Comparison of ENCODE assay signal across 19 cellular contexts in genomic region chr7:156022483-156023459, GRCh38.
"Had no signal": no experiment of that assay in that cellular context is flagged by ENCODE, and none has a peak within 500 bp of the region (broad histone marks: within the 10 kb centered on the region; RNA-seq: fewer than 3 reads in every experiment).

No MANE protein-coding gene starts in this region.

- H2AFZ ChIP-seq: parathyroid adenoma had no signal

- H3K9me3 Mint-ChIP-seq: dendritic cell treated with granulocyte-macrophage colony-stimulating factor and Interleukin-4, amounts not matched to agents 40 ng/mL and 50 ng/mL, for 4 days; mesothelial cell of epicardium; stimulated activated effector memory CD8-positive, alpha-beta T cell treated with anti-CD3 and anti-CD28 coated beads, Interleukin-12 subunit alpha, Interleukin-12 subunit beta, amount 100 ng/mL, for 72 hours had no signal

- H3K9ac ChIP-seq: parathyroid adenoma had no signal

- H3K4me1 ChIP-seq: heart left ventricle, parathyroid adenoma, psoas muscle, right lobe of liver, testis, tibial nerve had no signal

- H3K27me3 ChIP-seq: right lobe of liver, testis, tibial nerve had no signal

- H3K36me3 Mint-ChIP-seq: mesothelial cell of epicardium; natural killer cell; stimulated activated effector memory CD8-positive, alpha-beta T cell treated with anti-CD3 and anti-CD28 coated beads, Interleukin-12 subunit alpha, Interleukin-12 subunit beta, amount 100 ng/mL, for 72 hours had no signal

- H3K4me3 ChIP-seq: heart left ventricle, psoas muscle, right lobe of liver, testis, tibial nerve had no signal

- H3K27me3 Mint-ChIP-seq: dendritic cell treated with granulocyte-macrophage colony-stimulating factor and Interleukin-4, amounts not matched to agents 40 ng/mL and 50 ng/mL, for 4 days; stimulated activated naive CD8-positive, alpha-beta T cell treated with anti-CD3 and anti-CD28 coated beads, Interleukin-15, Interleukin-2, amounts not matched to agents 100 ng/mL and 50 ng/mL, for 24 hours had no signal

- H3K27ac Mint-ChIP-seq: dendritic cell treated with granulocyte-macrophage colony-stimulating factor and Interleukin-4, amounts not matched to agents 40 ng/mL and 50 ng/mL, for 4 days; mesothelial cell of epicardium; natural killer cell; stimulated activated effector memory CD8-positive, alpha-beta T cell treated with anti-CD3 and anti-CD28 coated beads, Interleukin-12 subunit alpha, Interleukin-12 subunit beta, amount 100 ng/mL, for 72 hours; stimulated activated naive CD8-positive, alpha-beta T cell treated with anti-CD3 and anti-CD28 coated beads, Interleukin-15, Interleukin-2, amounts not matched to agents 100 ng/mL and 50 ng/mL, for 24 hours had no signal

- H3K36me3 ChIP-seq: heart left ventricle, right lobe of liver, tibial nerve had no signal

- H3K4me3 Mint-ChIP-seq: dendritic cell treated with granulocyte-macrophage colony-stimulating factor and Interleukin-4, amounts not matched to agents 40 ng/mL and 50 ng/mL, for 4 days; mesothelial cell of epicardium; natural killer cell; neural crest cell; stimulated activated effector memory CD8-positive, alpha-beta T cell treated with anti-CD3 and anti-CD28 coated beads, Interleukin-12 subunit alpha, Interleukin-12 subunit beta, amount 100 ng/mL, for 72 hours; stimulated activated naive CD8-positive, alpha-beta T cell treated with anti-CD3 and anti-CD28 coated beads, Interleukin-15, Interleukin-2, amounts not matched to agents 100 ng/mL and 50 ng/mL, for 24 hours had no signal

- H3K9me3 ChIP-seq: heart left ventricle, right lobe of liver, testis had no signal

- H3K79me2 ChIP-seq: parathyroid adenoma had no signal

- H3K27ac ChIP-seq: heart left ventricle, parathyroid adenoma, psoas muscle, right lobe of liver, testis, tibial nerve had no signal

- H3K4me1 Mint-ChIP-seq: natural killer cell; stimulated activated effector memory CD8-positive, alpha-beta T cell treated with anti-CD3 and anti-CD28 coated beads, Interleukin-12 subunit alpha, Interleukin-12 subunit beta, amount 100 ng/mL, for 72 hours had no signal

- DNase-seq: heart left ventricle; hippocampal formation; kidney glomerular epithelial cell; mammary epithelial cell; natural killer cell; occipital lobe; psoas muscle; retina; stimulated activated CD4-positive, alpha-beta T cell treated with anti-CD3 and anti-CD28 coated beads, Interleukin-4, amount 100 ng/mL, for 1 hour; stimulated activated CD8-positive, alpha-beta memory T cell treated with anti-CD3 and anti-CD28 coated beads, Interleukin-4, amount 100 ng/mL, for 48 hours; testis had no signal
